ENCODE assay signal across 26 cellular contexts in the genomic region with DNA sequence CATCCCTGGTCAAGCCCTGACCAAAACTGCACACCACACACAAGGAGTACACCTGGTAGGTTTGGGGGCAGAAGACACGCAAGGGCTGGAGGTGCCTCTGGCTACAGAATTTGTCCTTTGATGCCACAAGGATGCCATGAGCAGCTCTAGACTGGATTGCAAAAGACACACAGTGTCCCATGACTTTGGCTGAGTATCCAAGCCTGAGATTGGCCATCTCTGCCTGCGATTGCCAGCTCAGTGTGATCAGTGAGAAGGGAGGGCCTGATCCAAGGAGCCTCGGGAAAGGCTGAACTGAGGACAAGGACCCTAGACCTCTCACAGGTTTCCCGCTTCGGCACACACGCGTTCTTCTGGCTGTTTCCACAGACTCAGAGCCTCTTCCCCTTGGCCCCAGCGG.
"Had no signal": no experiment of that assay in that cellular context is flagged by ENCODE, and none has a peak within 500 bp of the region (broad histone marks: within the 10 kb centered on the region; RNA-seq: fewer than 3 reads in every experiment).

No MANE protein-coding gene starts in this region.

- H3K4me3 Mint-ChIP-seq: activated T-cell treated with anti-CD3 and anti-CD28 coated beads, Interleukin-2, amount 50 U/mL, for 24 hours; activated T-helper 17 cell treated with anti-CD3 and anti-CD28 coated beads, Interleukin-2, amount 50 U/mL, for 72 hours; effector memory CD8-positive, alpha-beta T cell; naive thymus-derived CD4-positive, alpha-beta T cell; T-helper 2 cell treated with Interferon-gamma antibody and Interleukin-4, amounts not matched to agents 5 μg/mL and 100 μg/mL, for 36 hours had no signal

- ATAC-seq: activated naive CD4-positive, alpha-beta T cell treated with anti-CD3 and anti-CD28 coated beads, Interleukin-2, amount 50 U/mL, for 72 hours; activated T-helper 17 cell treated with anti-CD3 and anti-CD28 coated beads, Interleukin-2, amount 50 U/mL, for 72 hours; effector memory CD8-positive, alpha-beta T cell; esophagus mucosa; naive thymus-derived CD4-positive, alpha-beta T cell; SK-N-SH treated with all-trans-retinoic acid at 6 μM for 48 hours had no signal

- DNase-seq: activated CD4-positive, alpha-beta T cell treated with anti-CD3 and anti-CD28 coated beads for 1 hour; activated CD8-positive, alpha-beta memory T cell treated with anti-CD3 and anti-CD28 coated beads for 24 hours; activated CD8-positive, alpha-beta memory T cell treated with anti-CD3 and anti-CD28 coated beads, Interleukin-2, amount 50 U/mL, for 4 hours; activated T-cell treated with anti-CD3 and anti-CD28 coated beads, Interleukin-2, amount 50 U/mL, for 24 hours; brain microvascular endothelial cell; central memory CD4-positive, alpha-beta T cell; colonic mucosa; dorsolateral prefrontal cortex; effector memory CD8-positive, alpha-beta T cell; foreskin melanocyte; glutamatergic neuron; naive thymus-derived CD4-positive, alpha-beta T cell; pancreas; stimulated activated CD4-positive, alpha-beta T cell treated with anti-CD3 and anti-CD28 coated beads, Interleukin-2, amount 100 ng/mL, for 48 hours; stimulated activated CD8-positive, alpha-beta memory T cell treated with anti-CD3 and anti-CD28 coated beads, Interleukin-4, amount 100 ng/mL, for 48 hours; stimulated activated naive CD4-positive, alpha-beta T cell; upper lobe of left lung had no signal

- H3K27me3 ChIP-seq: ascending aorta, brain microvascular endothelial cell, colonic mucosa, dorsolateral prefrontal cortex, pancreas, sigmoid colon, upper lobe of left lung had no signal

- H3K9me3 Mint-ChIP-seq: activated naive CD4-positive, alpha-beta T cell treated with anti-CD3 and anti-CD28 coated beads, Interleukin-2, amount 50 U/mL, for 72 hours; activated T-cell treated with anti-CD3 and anti-CD28 coated beads, Interleukin-2, amount 50 U/mL, for 24 hours; activated T-helper 17 cell treated with anti-CD3 and anti-CD28 coated beads, Interleukin-2, amount 50 U/mL, for 72 hours; effector memory CD8-positive, alpha-beta T cell; T-helper 2 cell treated with Interferon-gamma antibody and Interleukin-4, amounts not matched to agents 5 μg/mL and 100 μg/mL, for 36 hours had no signal

- H3K4me3 ChIP-seq: ascending aorta, colonic mucosa, dorsolateral prefrontal cortex, lung, pancreas, sigmoid colon, upper lobe of left lung had no signal

- H3K4me1 ChIP-seq: colonic mucosa had no signal

- H3K9me3 ChIP-seq: ascending aorta, colonic mucosa, pancreas, sigmoid colon, upper lobe of left lung had no signal

- H3K27ac Mint-ChIP-seq: activated T-cell treated with anti-CD3 and anti-CD28 coated beads, Interleukin-2, amount 50 U/mL, for 24 hours; activated T-helper 17 cell treated with anti-CD3 and anti-CD28 coated beads, Interleukin-2, amount 50 U/mL, for 72 hours; T-helper 2 cell treated with Interferon-gamma antibody and Interleukin-4, amounts not matched to agents 5 μg/mL and 100 μg/mL, for 36 hours had no signal

- H3K27ac ChIP-seq: brain microvascular endothelial cell, colonic mucosa, dorsolateral prefrontal cortex, pancreas, upper lobe of left lung, VCaP had no signal

- H3K27me3 Mint-ChIP-seq: activated T-cell treated with anti-CD3 and anti-CD28 coated beads, Interleukin-2, amount 50 U/mL, for 24 hours; activated T-helper 17 cell treated with anti-CD3 and anti-CD28 coated beads, Interleukin-2, amount 50 U/mL, for 72 hours; effector memory CD8-positive, alpha-beta T cell; naive thymus-derived CD4-positive, alpha-beta T cell had no signal

- H3K36me3 ChIP-seq: ascending aorta, brain microvascular endothelial cell, colonic mucosa, pancreas, sigmoid colon, upper lobe of left lung had no signal
